ENCODE assay signal across 1 cellular context in the genomic region with DNA sequence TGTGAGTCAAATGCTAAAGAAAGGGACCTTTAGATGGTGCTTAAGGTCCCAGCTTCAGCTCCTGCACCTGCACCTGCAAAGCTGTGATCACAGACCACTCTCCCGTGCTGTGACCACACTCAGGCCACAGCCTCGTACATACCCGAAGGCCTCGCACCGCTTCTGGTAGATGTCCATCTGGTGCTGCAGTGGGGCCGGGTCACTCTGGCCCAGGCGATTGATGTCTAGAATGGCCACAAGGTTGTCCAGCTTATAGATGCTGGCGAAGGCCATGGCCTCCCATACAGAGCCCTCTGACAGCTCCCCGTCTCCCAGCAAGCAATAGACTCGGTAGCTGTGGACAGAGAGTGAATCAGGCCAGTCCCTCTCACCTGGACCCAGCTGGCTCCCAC.
TF ChIP-seq lines count a peak whose summit lies in the region.

No MANE protein-coding gene starts in this region.

TF ChIP-seq in IMR-90, 13 proteins besides CTCF, POLR2A, EP300 and RAD21:
- no peak for TF ChIP-seq RFX5 (IDR thresholded peaks at IDR 0.05; ENCODE audit: low read depth, low read length)
- TF ChIP-seq, protein P1, sequence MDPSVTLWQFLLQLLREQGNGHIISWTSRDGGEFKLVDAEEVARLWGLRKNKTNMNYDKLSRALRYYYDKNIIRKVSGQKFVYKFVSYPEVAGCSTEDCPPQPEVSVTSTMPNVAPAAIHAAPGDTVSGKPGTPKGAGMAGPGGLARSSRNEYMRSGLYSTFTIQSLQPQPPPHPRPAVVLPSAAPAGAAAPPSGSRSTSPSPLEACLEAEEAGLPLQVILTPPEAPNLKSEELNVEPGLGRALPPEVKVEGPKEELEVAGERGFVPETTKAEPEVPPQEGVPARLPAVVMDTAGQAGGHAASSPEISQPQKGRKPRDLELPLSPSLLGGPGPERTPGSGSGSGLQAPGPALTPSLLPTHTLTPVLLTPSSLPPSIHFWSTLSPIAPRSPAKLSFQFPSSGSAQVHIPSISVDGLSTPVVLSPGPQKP (IDR thresholded peaks at IDR 0.05; ENCODE audit: borderline replicate concordance, low read depth, low read length): no peak
- no peak for TF ChIP-seq NFE2L2 (IDR thresholded peaks at IDR 0.05; ENCODE audit: low read depth, low read length)
- no peak for TF ChIP-seq SMC3 (IDR thresholded peaks at IDR 0.05; ENCODE audit: low read depth, low read length)
- TF ChIP-seq MAZ (IDR thresholded peaks at IDR 0.05; ENCODE audit: borderline replicate concordance, low read depth, low read length): no peak
- TF ChIP-seq MXI1 (IDR thresholded peaks at IDR 0.05; ENCODE audit: borderline replicate concordance, low read depth, low read length): no peak
- TF ChIP-seq RCOR1 (IDR thresholded peaks at IDR 0.05; ENCODE audit: insufficient replicate concordance, low read length): no peak
- no peak for TF ChIP-seq BHLHE40 (IDR thresholded peaks at IDR 0.05; ENCODE audit: low read depth, low read length)
- TF ChIP-seq CEBPB (IDR thresholded peaks at IDR 0.05; ENCODE audit: low read depth, low read length): no peak
- no peak for TF ChIP-seq MAFK (IDR thresholded peaks at IDR 0.05; ENCODE audit: low read depth, low read length)
- TF ChIP-seq CHD1 (IDR thresholded peaks at IDR 0.05; ENCODE audit: low read depth, low read length): no peak
- TF ChIP-seq, protein P2, sequence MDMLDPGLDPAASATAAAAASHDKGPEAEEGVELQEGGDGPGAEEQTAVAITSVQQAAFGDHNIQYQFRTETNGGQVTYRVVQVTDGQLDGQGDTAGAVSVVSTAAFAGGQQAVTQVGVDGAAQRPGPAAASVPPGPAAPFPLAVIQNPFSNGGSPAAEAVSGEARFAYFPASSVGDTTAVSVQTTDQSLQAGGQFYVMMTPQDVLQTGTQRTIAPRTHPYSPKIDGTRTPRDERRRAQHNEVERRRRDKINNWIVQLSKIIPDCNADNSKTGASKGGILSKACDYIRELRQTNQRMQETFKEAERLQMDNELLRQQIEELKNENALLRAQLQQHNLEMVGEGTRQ (IDR thresholded peaks at IDR 0.05; ENCODE audit: low read depth, low read length): no peak
- no peak for TF ChIP-seq FOS (IDR thresholded peaks at IDR 0.05; ENCODE audit: low read depth, low read length)
TF ChIP-seq in IMR-90: peak in this region for 0.
